In the genomic region with DNA sequence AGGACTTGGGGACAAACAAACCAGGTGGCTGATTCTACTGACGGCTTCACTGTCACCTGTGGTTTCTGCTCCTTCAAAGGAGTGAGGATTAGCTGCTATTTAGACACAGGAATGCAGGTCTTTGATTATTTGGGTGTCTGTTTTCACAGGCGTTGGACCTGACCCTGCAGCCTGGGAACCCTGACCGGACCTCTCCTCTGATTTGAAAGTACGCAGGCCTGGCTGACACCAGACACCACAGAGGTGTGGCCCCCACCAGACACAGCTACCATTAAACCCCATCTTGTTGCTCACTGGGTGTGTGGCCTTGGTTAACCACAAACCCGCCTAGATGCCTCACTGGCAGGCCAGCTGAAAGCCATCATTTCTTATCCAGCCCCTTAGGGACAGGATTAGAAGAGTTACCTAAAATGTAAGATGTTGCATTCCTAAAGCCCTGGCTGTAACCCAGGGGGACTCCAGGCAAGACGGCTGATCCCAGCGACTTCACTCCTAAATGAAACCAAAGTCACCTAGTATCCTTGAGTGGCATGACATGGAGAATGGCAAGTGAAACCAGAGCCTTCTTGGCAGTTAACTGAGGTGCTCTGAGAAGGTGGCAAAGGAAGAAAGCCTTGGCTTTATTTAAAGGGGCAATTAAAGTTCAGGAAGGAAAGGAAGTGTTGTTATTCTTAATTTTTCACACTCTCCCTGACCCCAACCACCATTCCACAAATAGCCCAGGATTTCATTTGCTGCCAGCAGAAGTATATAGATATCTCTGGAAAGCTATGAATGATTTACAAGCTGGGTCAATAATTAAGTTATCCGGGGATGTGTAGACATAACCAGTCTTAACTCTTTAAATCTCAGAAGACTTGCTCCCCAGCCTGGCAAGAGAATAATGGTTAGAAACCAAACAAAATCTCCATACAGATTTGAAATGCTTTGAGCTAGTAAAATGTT, we compare ENCODE assay signal across 1 cellular context.
TF ChIP-seq lines count a peak whose summit lies in the region.

No MANE protein-coding gene starts in this region.

TF ChIP-seq in HCT116, 20 proteins besides CTCF, POLR2A, EP300 and RAD21:
- TF ChIP-seq, protein P1, sequence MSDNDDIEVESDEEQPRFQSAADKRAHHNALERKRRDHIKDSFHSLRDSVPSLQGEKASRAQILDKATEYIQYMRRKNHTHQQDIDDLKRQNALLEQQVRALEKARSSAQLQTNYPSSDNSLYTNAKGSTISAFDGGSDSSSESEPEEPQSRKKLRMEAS (IDR thresholded peaks at IDR 0.05), result no peak
- no peak for TF ChIP-seq CEBPB (IDR thresholded peaks at IDR 0.05; ENCODE audit: low read depth)
